Comparison of ENCODE assay signal across 8 cellular contexts in the genomic region with DNA sequence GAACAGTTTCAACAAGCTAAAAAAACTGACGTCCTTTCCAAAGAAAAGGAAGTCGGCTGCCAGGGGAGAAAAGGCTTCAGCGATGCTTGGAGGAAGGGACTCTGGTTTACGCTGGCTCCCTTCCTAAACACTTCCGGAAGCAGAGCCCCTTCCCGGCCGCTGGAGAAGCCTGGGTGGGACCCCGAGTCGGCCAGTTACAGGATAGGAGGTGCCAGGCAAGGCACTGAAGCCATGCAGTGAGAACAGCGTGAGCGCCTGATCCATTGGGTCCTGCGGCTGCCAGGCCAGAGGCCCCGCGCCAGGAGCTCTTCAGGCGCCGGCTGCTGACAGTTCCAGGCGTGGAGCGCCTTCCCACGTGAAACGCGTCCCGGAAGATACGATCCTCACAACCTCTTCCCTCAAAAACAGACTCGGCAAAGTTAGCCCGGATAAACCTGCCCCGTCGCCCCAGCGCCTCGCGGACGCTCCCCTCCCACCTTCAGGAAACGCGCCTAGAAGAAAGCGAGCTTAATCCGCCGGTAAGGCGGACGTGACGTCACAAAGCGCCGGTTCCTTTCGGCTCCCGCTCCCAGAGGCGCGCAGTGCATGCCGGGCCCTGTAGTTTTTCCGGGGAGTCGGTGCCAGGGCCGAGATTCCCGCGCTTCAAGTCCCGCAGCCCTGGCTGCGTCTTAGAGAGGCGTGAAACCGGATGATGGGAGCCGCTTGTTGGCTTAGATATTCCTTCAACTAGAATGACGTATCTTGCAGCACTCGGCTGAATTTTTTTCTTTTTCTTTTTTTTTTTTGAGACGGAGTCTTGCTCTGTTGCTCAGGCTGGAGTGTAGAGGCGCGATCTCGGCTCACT. TPM values are rescaled to one million over a fixed set of nuclear protein-coding genes. Genes with fewer than 3 reads are reported as not detected.
DNase-seq lines count a peak whose midpoint lies in the region; ATAC-seq and TF ChIP-seq lines count a peak whose summit lies in the region.

Gene ADAT1, minus strand, starts transcription at position 520 of the 844 bp plus-strand sequence. CDS start 2,482 bp downstream, outside the sequence.

- H3K9me3 ChIP-seq in heart right ventricle: no peaks in the 10 kb centered on the region
- no peaks in the 10 kb centered on the region for H3K9me3 ChIP-seq in upper lobe of right lung

- H3K4me1 ChIP-seq in heart right ventricle: peaks cover 0 to 39% (median 24%) of the 10 kb centered on the region in 9 donors
- H3K4me1 ChIP-seq in upper lobe of right lung: peaks cover 27% of the 10 kb centered on the region

- H3K27me3 ChIP-seq in heart right ventricle: no peaks in the 10 kb centered on the region
- H3K27me3 ChIP-seq in upper lobe of right lung: no peaks in the 10 kb centered on the region

- ATAC-seq in HG02870 (IDR thresholded peaks at IDR 0.05; ENCODE audit: unreplicated experiment) (peak; percentile 83), heart right ventricle (peak; percentile 97 to 99 (median 98)), upper lobe of right lung (peak; percentile 97)

- 0 to 1% methylated on average over 62 of the region's 62 CpGs for WGBS in heart right ventricle, 2 donors

- DNase-seq in GM13976 (ENCODE audit: low spot score) (peak; percentile 95), NCI-H146 treated with DMSO at 0.1 percent for 48 hours (lab: John Stamatoyannopoulos, UW; ENCODE audit: unreplicated experiment) (peak; percentile 78), amniotic epithelial cell (ENCODE audit: low read depth) (peak; percentile 98), heart right ventricle (peak; percentile 97 to 98), posterior vena cava (ENCODE audit: low spot score) (peak; percentile 100), upper lobe of right lung (peak; percentile 99)

- H3K4me3 ChIP-seq in heart right ventricle (peak within 1 kb of the TSS; percentile 57 to 90 (median 72)), upper lobe of right lung (peak within 1 kb of the TSS; percentile 66)

- H3K36me3 ChIP-seq in heart right ventricle (peaks cover 0 to 55% (median 18%) of the 10 kb centered on the region in 9 donors), upper lobe of right lung (peaks cover 48% of the 10 kb centered on the region)

- TF ChIP-seq CTCF in GM13976 (IDR thresholded peaks at IDR 0.05; ENCODE audit: borderline replicate concordance, control extremely low read depth, extremely low read depth, insufficient read depth, missing control alignments) (no peak), heart right ventricle (IDR thresholded peaks at IDR 0.05) (peak in 1 of 9 donors; percentile 15), upper lobe of right lung (IDR thresholded peaks at IDR 0.05) (no peak)

- in situ Hi-C loops in GM13976 (cut with MboI; ENCODE audit: low sequenced_read_pairs, unreplicated experiment): no loop called here

- intact Hi-C loops in T-helper 1 cell treated with Interleukin-12 subunit alpha and Interleukin-12 subunit beta and Interleukin-4 antibody, amounts not matched to agents 30 ng/mL and 1 ng/mL, for 36 hours (cut with micrococcal nuclease): loop anchor here (1.0 to 2.0 kb wide), 13 partner anchors 24 to 1567 kb away; partner anchors contain the start of genes CFDP1, GABARAPL2, GLG1 and KARS1
- intact Hi-C loops in heart right ventricle (cut with DNase I) (loop anchor here in 9 of 10 donors (1.0 to 10.0 kb wide), 14 partner anchors 24 to 158 kb away; partner anchors contain the start of genes GABARAPL2 (in 5 of the 9), TMEM231 (in 2 of the 9), KARS1 (in 1 of the 9) and TERF2IP (in 1 of the 9)), posterior vena cava (cut with DNase I) (loop anchor here in 1 of 2 donors (10.0 kb wide), 1 partner anchor 58 kb away; the partner anchor contains the start of gene GABARAPL2), upper lobe of right lung (cut with DNase I) (no loop called here)

- H3K27ac ChIP-seq in heart right ventricle (peak within 1 kb of the TSS; percentile 53 to 98 (median 92)), upper lobe of right lung (peak within 1 kb of the TSS; percentile 94)

RNA-seq across cellular contexts. Expression of gene ADAT1, which starts in this region (rescaled TPM):
- 48.2 and 52.4 TPM in 2 replicates for total RNA-seq in T-helper 1 cell treated with Interleukin-12 subunit alpha and Interleukin-12 subunit beta and Interleukin-4 antibody, amounts not matched to agents 30 ng/mL and 1 ng/mL, for 36 hours
- total RNA-seq in heart right ventricle (10 to 100 TPM; 14.3 to 30.6 (median 23.3) TPM), posterior vena cava (10 to 100 TPM; 26.0 to 29.1 TPM), upper lobe of right lung (44.8 TPM)
- 1 to 10 TPM; 6.1 to 7.9 TPM for polyA plus RNA-seq in heart right ventricle

Comparison
In these comparisons a context has a peak if more than half of its experiments do, and no peak if none do; other contexts are left out.
1. Peak in every context shown above with its lines: DNase-seq, ATAC-seq, H3K4me3 ChIP-seq and H3K27ac ChIP-seq.